ENCODE assay signal across 3 cellular contexts in the genomic region with DNA sequence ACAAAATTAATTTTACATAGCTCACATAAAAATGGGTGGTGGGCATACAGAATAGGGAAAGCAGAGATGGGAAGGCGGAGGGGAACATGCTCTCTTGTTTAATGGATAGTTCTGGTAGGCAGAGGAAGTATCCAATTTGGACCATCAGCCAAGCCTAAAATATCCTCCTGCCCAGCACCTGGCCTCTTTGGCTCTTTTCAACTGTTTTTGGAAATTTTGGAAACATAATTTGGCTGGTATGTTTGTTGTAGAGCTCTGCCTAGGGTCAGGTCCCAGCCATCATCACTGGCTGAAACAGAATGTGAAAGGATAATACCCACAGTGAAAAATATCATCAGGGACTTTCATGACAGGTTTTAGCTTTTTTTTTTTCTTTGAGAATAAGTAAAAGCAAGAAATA.
"Had no signal": no experiment of that assay in that cellular context is flagged by ENCODE, and none has a peak within 500 bp of the region (broad histone marks: within the 10 kb centered on the region; RNA-seq: fewer than 3 reads in every experiment).

No MANE protein-coding gene starts in this region.

- ATAC-seq: GM12878 had no signal

- DNase-seq: GDM1, GF-D8 had no signal
